Comparison of ENCODE assay signal across 23 cellular contexts in the genomic region with DNA sequence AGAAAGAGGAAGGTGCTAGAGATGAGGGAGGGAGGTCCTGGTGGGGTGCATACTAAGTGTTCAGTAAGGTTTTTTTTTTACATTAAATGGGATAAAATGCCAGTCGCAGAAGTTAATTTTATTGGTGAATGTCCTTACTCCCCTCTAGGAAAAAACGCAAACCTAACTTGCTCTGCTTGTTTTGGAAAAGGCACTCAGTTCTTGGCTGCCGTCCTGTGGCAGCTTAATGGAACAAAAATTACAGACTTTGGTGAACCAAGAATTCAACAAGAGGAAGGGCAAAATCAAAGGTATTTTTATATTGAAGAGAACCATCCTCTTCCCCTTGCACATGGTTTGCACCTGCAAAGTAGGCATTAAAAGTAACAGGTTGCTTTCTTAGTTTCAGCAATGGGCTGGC.
A peak's percentile ranks its signal among the peaks of the same experiment; 100 is the strongest.
DNase-seq lines count a peak whose midpoint lies in the region; ATAC-seq and TF ChIP-seq lines count a peak whose summit lies in the region.
"Had no signal": no experiment of that assay in that cellular context is flagged by ENCODE, and none has a peak within 500 bp of the region (broad histone marks: within the 10 kb centered on the region; RNA-seq: fewer than 3 reads in every experiment).

No MANE protein-coding gene starts in this region.

- ATAC-seq in GM18868 (IDR thresholded peaks at IDR 0.05; ENCODE audit: unreplicated experiment): no peak
- ATAC-seq: gastroesophageal sphincter; HCT116; natural killer cell; stimulated activated naive B cell treated with anti-CD40 and anti-IgM and Interleukin-4, amounts not matched to agents 10 μg/mL and 1 μg/mL and 100 μg/mL, for 72 hours had no signal

- POLR2A ChIA-PET in GM10248 (lab: Yijun Ruan, JAX): no interaction called here

- in situ Hi-C loops in astrocyte of the cerebellum (cut with HindIII; ENCODE audit: low sequenced_read_pairs): no loop called here

- CTCF ChIA-PET in GM10248 (lab: Yijun Ruan, JAX): interaction anchor here (1.0 kb wide), 1 partner anchor 13 kb away, joined by 3 read pairs; no protein-coding TSS in a partner anchor

- H3K4me3 ChIP-seq in astrocyte of the cerebellum (ENCODE audit: low read depth, low read length): no peak overlapping the region
- no peak overlapping the region for H3K4me3 ChIP-seq in fibroblast of mammary gland (ENCODE audit: control insufficient read depth, low read depth, low read length)
- no peak overlapping the region for H3K4me3 ChIP-seq in tibial artery
- H3K4me3 ChIP-seq: BLaER1 treated with 17β-estradiol and CSF1 and Interleukin-3, amounts not matched to agents 10 nM and 100 nM; gastroesophageal sphincter; tibial nerve had no signal

- no peaks in the 10 kb centered on the region for H3K36me3 ChIP-seq in tibial artery
- H3K36me3 ChIP-seq: BLaER1 treated with 17β-estradiol and CSF1 and Interleukin-3, amounts not matched to agents 10 nM and 100 nM; gastroesophageal sphincter; tibial nerve had no signal

- DNase-seq in astrocyte of the cerebellum (ENCODE audit: low read depth) (no peak), fibroblast of mammary gland (ENCODE audit: low read depth) (peak; percentile 40), tibial artery (peak in 1 of 2 donors; percentile 22), amniotic stem cell (lab: John Stamatoyannopoulos, UW) (no peak), GM10248 (ENCODE audit: extremely low spot score) (no peak)
- DNase-seq: activated CD4-positive, alpha-beta T cell treated with anti-CD3 and anti-CD28 coated beads for 4 hours; activated CD8-positive, alpha-beta memory T cell treated with anti-CD3 and anti-CD28 coated beads, Interleukin-2, amount 50 U/mL, for 4 hours; activated effector memory CD4-positive, alpha-beta T cell treated with anti-CD3 and anti-CD28 coated beads, Interleukin-2, amount 50 U/mL, for 16 hours; endodermal cell; GDM1; mesendoderm; MV-4-11; natural killer cell; NCI-H1930; NCI-H446 treated with DMSO at 0.1 percent for 48 hours; stimulated activated naive B cell treated with anti-CD40 and anti-IgM and Interleukin-4, amounts not matched to agents 10 μg/mL and 1 μg/mL and 100 μg/mL, for 72 hours had no signal

- TF ChIP-seq RAD21 in Ishikawa (IDR thresholded peaks at IDR 0.05; ENCODE audit: low read depth): peak; percentile 45

- H3K4me1 ChIP-seq in tibial artery: peaks cover 0 to 15% (median 4%) of the 10 kb centered on the region in 4 donors
- H3K4me1 ChIP-seq: gastroesophageal sphincter, parathyroid adenoma, tibial nerve had no signal

- TF ChIP-seq CTCF in astrocyte of the cerebellum (IDR thresholded peaks at IDR 0.05; ENCODE audit: low read depth, low read length, missing control alignments) (peak; percentile 7), fibroblast of mammary gland (conservative IDR thresholded peaks at IDR 0.05; ENCODE audit: control insufficient read depth, insufficient read depth, low read depth, low read length) (peak; percentile 36), tibial artery (IDR thresholded peaks at IDR 0.05) (peak; percentile 29 to 30), GM10248 (IDR thresholded peaks at IDR 0.05; ENCODE audit: control extremely low read depth, extremely low read depth, low read depth, missing control alignments) (no peak)

- peak overlapping the region in 1 of 2 donors; percentile 43 for H3K27ac ChIP-seq in tibial artery
- H3K27ac ChIP-seq: BLaER1 treated with 17β-estradiol and CSF1 and Interleukin-3, amounts not matched to agents 10 nM and 100 nM; gastroesophageal sphincter; parathyroid adenoma; tibial nerve had no signal

- intact Hi-C loops in tibial artery (cut with DNase I; ENCODE audit: low total_unique reads): loop anchor here (5.0 kb wide), 1 partner anchor 321 kb away; no protein-coding TSS in a partner anchor

- no peaks in the 10 kb centered on the region for H3K27me3 ChIP-seq in tibial artery
- H3K27me3 ChIP-seq: BLaER1 treated with 17β-estradiol and CSF1 and Interleukin-3, amounts not matched to agents 10 nM and 100 nM; tibial nerve had no signal

- no peaks in the 10 kb centered on the region for H3K9me3 ChIP-seq in tibial artery
- H3K9me3 ChIP-seq: BLaER1 treated with 17β-estradiol and CSF1 and Interleukin-3, amounts not matched to agents 10 nM and 100 nM; gastroesophageal sphincter; tibial nerve had no signal

- no peak for TF ChIP-seq EP300 in Ishikawa (IDR thresholded peaks at IDR 0.05; ENCODE audit: borderline replicate concordance)

TF ChIP-seq in Ishikawa, 13 proteins besides CTCF, POLR2A, EP300 and RAD21:
- no peak for TF ChIP-seq TCF12 (IDR thresholded peaks at IDR 0.05; ENCODE audit: low read depth)
- no peak for TF ChIP-seq CREB1 (IDR thresholded peaks at IDR 0.05; ENCODE audit: low read depth)
- no peak for TF ChIP-seq CEBPB (IDR thresholded peaks at IDR 0.05)
- no peak for TF ChIP-seq NFIC (IDR thresholded peaks at IDR 0.05)
- TF ChIP-seq, protein P1, sequence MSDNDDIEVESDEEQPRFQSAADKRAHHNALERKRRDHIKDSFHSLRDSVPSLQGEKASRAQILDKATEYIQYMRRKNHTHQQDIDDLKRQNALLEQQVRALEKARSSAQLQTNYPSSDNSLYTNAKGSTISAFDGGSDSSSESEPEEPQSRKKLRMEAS (IDR thresholded peaks at IDR 0.05): no peak
- no peak for TF ChIP-seq FOXM1 (IDR thresholded peaks at IDR 0.05; ENCODE audit: borderline replicate concordance, low read depth)
- TF ChIP-seq, protein P2, sequence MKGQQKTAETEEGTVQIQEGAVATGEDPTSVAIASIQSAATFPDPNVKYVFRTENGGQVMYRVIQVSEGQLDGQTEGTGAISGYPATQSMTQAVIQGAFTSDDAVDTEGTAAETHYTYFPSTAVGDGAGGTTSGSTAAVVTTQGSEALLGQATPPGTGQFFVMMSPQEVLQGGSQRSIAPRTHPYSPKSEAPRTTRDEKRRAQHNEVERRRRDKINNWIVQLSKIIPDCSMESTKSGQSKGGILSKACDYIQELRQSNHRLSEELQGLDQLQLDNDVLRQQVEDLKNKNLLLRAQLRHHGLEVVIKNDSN (IDR thresholded peaks at IDR 0.05): no peak
- TF ChIP-seq EGR1 (IDR thresholded peaks at IDR 0.05): no peak
- no peak for TF ChIP-seq TEAD4 (IDR thresholded peaks at IDR 0.05)
- TF ChIP-seq, protein P3, sequence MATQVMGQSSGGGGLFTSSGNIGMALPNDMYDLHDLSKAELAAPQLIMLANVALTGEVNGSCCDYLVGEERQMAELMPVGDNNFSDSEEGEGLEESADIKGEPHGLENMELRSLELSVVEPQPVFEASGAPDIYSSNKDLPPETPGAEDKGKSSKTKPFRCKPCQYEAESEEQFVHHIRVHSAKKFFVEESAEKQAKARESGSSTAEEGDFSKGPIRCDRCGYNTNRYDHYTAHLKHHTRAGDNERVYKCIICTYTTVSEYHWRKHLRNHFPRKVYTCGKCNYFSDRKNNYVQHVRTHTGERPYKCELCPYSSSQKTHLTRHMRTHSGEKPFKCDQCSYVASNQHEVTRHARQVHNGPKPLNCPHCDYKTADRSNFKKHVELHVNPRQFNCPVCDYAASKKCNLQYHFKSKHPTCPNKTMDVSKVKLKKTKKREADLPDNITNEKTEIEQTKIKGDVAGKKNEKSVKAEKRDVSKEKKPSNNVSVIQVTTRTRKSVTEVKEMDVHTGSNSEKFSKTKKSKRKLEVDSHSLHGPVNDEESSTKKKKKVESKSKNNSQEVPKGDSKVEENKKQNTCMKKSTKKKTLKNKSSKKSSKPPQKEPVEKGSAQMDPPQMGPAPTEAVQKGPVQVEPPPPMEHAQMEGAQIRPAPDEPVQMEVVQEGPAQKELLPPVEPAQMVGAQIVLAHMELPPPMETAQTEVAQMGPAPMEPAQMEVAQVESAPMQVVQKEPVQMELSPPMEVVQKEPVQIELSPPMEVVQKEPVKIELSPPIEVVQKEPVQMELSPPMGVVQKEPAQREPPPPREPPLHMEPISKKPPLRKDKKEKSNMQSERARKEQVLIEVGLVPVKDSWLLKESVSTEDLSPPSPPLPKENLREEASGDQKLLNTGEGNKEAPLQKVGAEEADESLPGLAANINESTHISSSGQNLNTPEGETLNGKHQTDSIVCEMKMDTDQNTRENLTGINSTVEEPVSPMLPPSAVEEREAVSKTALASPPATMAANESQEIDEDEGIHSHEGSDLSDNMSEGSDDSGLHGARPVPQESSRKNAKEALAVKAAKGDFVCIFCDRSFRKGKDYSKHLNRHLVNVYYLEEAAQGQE (IDR thresholded peaks at IDR 0.05; ENCODE audit: low read depth): no peak
- no peak for TF ChIP-seq TAF1 (IDR thresholded peaks at IDR 0.05; ENCODE audit: low read depth)
- no peak for TF ChIP-seq YY1 (IDR thresholded peaks at IDR 0.05; ENCODE audit: low read depth)
- TF ChIP-seq ZBTB7A (IDR thresholded peaks at IDR 0.05; ENCODE audit: low read depth): no peak
